ENCODE assay signal across 22 cellular contexts in genomic region chr3:28124882-28125281, GRCh38.
DNase-seq lines count a peak whose midpoint lies in the region; ATAC-seq, FAIRE-seq and TF ChIP-seq lines count a peak whose summit lies in the region.
"Had no signal": no experiment of that assay in that cellular context is flagged by ENCODE, and none has a peak within 500 bp of the region (broad histone marks: within the 10 kb centered on the region; RNA-seq: fewer than 3 reads in every experiment).

No MANE protein-coding gene starts in this region.

- TF ChIP-seq EP300 in H1 (IDR thresholded peaks at IDR 0.05; ENCODE audit: borderline replicate concordance in 1 of 2, low read depth in 2 of 2, low read length in 2 of 2): no peak

- no peak for TF ChIP-seq POLR2A in H1 (IDR thresholded peaks at IDR 0.05; ENCODE audit: control extremely low read depth in 1 of 2, low read depth in 2 of 2, low read length in 2 of 2)

- TF ChIP-seq CTCF in GM06990 (IDR thresholded peaks at IDR 0.05; ENCODE audit: insufficient read depth, low read length, poor library complexity, severe bottlenecking) (no peak), H1 (IDR thresholded peaks at IDR 0.05; ENCODE audit: control extremely low read depth in 1 of 3, insufficient read depth in 1 of 3, low read depth in 1 of 3, low read length in 3 of 3) (no peak)

- H3K4me3 Mint-ChIP-seq in activated T-helper 1 cell treated with anti-CD3 and anti-CD28 coated beads, Interleukin-12 subunit alpha, Interleukin-12 subunit beta, Interleukin-2, Interleukin-4 antibody, amounts not matched to agents 30 ng/mL and 10 ng/mL and 1 ng/mL, durations not matched to agents 14 hours and 24 hours and 36 hours: no peak overlapping the region
- H3K4me3 Mint-ChIP-seq: activated CD4-positive, alpha-beta T cell treated with anti-CD3 and anti-CD28 coated beads for 36 hours; activated naive CD4-positive, alpha-beta T cell treated with anti-CD3 and anti-CD28 coated beads, Interleukin-2, amount 50 U/mL, for 24 hours; activated T-cell treated with anti-CD3 and anti-CD28 coated beads, Interleukin-2, amount 50 U/mL, for 72 hours; CD4-positive, CD25-positive, alpha-beta regulatory T cell had no signal

- peaks cover 0 to 4% (median 1%) of the 10 kb centered on the region in 4 experiments; a peak in 1 of 7 replicates for H3K4me1 ChIP-seq in H1 (replicated peaks in 1 of 4; ENCODE audit: control insufficient read depth in 3 of 4, insufficient read depth in 4 of 4, low read length in 3 of 4)
- H3K4me1 ChIP-seq: ascending aorta, suprapubic skin had no signal

- FAIRE-seq in H1 (lab: Jason Lieb, UNC): no peak
- FAIRE-seq: HTR-8/SVneo, TTC549, urothelium cell line had no signal

- H3K36me3 ChIP-seq in GM06990 (ENCODE audit: control insufficient read depth, insufficient read depth, low read length) (no peaks in the 10 kb centered on the region), H1 (ENCODE audit: control insufficient read depth in 2 of 4, insufficient read depth in 4 of 4, low read length in 3 of 4) (no peaks in the 10 kb centered on the region)
- H3K36me3 ChIP-seq: ascending aorta, neutrophil, suprapubic skin had no signal

- no peak overlapping the region for H3K18ac ChIP-seq in H1 (ENCODE audit: extremely low read depth, low read length)

- H4K91ac ChIP-seq in H1 (replicated peaks; ENCODE audit: insufficient read length, low read length): no peak overlapping the region

- no peaks in the 10 kb centered on the region for H3K23me2 ChIP-seq in H1 (ENCODE audit: low read depth, low read length)

- H3K4me3 ChIP-seq in GM06990 (replicated peaks; ENCODE audit: low read depth, low read length) (no peak overlapping the region), H1 (ENCODE audit: extremely low read depth in 1 of 4, insufficient read depth in 2 of 4, low read depth in 3 of 4, low read length in 4 of 4) (no peak overlapping the region)
- H3K4me3 ChIP-seq: ascending aorta, suprapubic skin had no signal

- no peak overlapping the region for H3K9ac ChIP-seq in H1 (replicated peaks in 1 of 4; ENCODE audit: extremely low read depth in 1 of 4, low read depth in 3 of 4, low read length in 3 of 4)
- H3K9ac ChIP-seq: KMS-11 had no signal

- no peak overlapping the region for H3K14ac ChIP-seq in H1 (ENCODE audit: insufficient read length)

- no peak overlapping the region for H2BK5ac ChIP-seq in H1 (ENCODE audit: low read depth, low read length)

- peak; percentile 62 for DNase-seq in GM06990 (ENCODE audit: extremely low read depth, insufficient read length)
- DNase-seq in H1 (ENCODE audit: low read depth in 1 of 2, low spot score in 2 of 2): no peak
- no peak for DNase-seq in activated T-helper 1 cell treated with anti-CD3 and anti-CD28 coated beads, Interleukin-12 subunit alpha, Interleukin-12 subunit beta, Interleukin-2, Interleukin-4 antibody, amounts not matched to agents 30 ng/mL and 10 ng/mL and 1 ng/mL, durations not matched to agents 14 hours and 24 hours and 36 hours (ENCODE audit: low spot score)
- no peak for DNase-seq in NCI-H1417 (lab: John Stamatoyannopoulos, UW)
- no peak for DNase-seq in activated T-cell treated with anti-CD3 and anti-CD28 coated beads for 4 hours
- DNase-seq: activated CD4-positive, alpha-beta T cell treated with anti-CD3 and anti-CD28 coated beads for 36 hours; activated T-cell treated with anti-CD3 and anti-CD28 coated beads, Interleukin-2, amount 50 U/mL, for 72 hours; CD4-positive, CD25-positive, alpha-beta regulatory T cell; central memory CD4-positive, alpha-beta T cell; NCI-H1694 treated with DMSO at 0.1 percent for 48 hours; SIG-M5 had no signal

- no peaks in the 10 kb centered on the region for H4K20me1 ChIP-seq in H1 (replicated peaks in 1 of 2; ENCODE audit: control insufficient read depth in 1 of 2, insufficient read depth in 2 of 2, low read length in 2 of 2)

- H3K27ac Mint-ChIP-seq in activated T-helper 1 cell treated with anti-CD3 and anti-CD28 coated beads, Interleukin-12 subunit alpha, Interleukin-12 subunit beta, Interleukin-2, Interleukin-4 antibody, amounts not matched to agents 30 ng/mL and 10 ng/mL and 1 ng/mL, durations not matched to agents 14 hours and 24 hours and 36 hours: no peak overlapping the region
- H3K27ac Mint-ChIP-seq: activated CD4-positive, alpha-beta T cell treated with anti-CD3 and anti-CD28 coated beads for 36 hours; activated naive CD4-positive, alpha-beta T cell treated with anti-CD3 and anti-CD28 coated beads, Interleukin-2, amount 50 U/mL, for 24 hours; activated T-cell treated with anti-CD3 and anti-CD28 coated beads, Interleukin-2, amount 50 U/mL, for 72 hours; CD4-positive, CD25-positive, alpha-beta regulatory T cell had no signal

- ATAC-seq in GM18868 (IDR thresholded peaks at IDR 0.05; ENCODE audit: unreplicated experiment) (peak; percentile 73), HG02763 (IDR thresholded peaks at IDR 0.05; ENCODE audit: unreplicated experiment) (peak; percentile 52), GM21576 (IDR thresholded peaks at IDR 0.05; ENCODE audit: unreplicated experiment) (no peak)
- ATAC-seq: activated CD4-positive, alpha-beta T cell treated with anti-CD3 and anti-CD28 coated beads for 36 hours; activated T-cell treated with anti-CD3 and anti-CD28 coated beads, Interleukin-2, amount 50 U/mL, for 72 hours had no signal

- WGBS in H1 (ENCODE audit: extremely low coverage in 1 of 2, insufficient coverage in 1 of 2, insufficient read length in 1 of 2, insufficient replicate concordance in 2 of 2, low coverage in 1 of 2, low lambda C conversion rate in 2 of 2, missing lambda C conversion rate in 1 of 2), 2 experiments: 93% methylated on average over 3 of the region's 3 CpGs; no CpG with 5 or more reads in 1 of the 2 experiments

- no peak overlapping the region for H2BK15ac ChIP-seq in H1 (ENCODE audit: low read length)

- H3K4me1 Mint-ChIP-seq in activated T-helper 1 cell treated with anti-CD3 and anti-CD28 coated beads, Interleukin-12 subunit alpha, Interleukin-12 subunit beta, Interleukin-2, Interleukin-4 antibody, amounts not matched to agents 30 ng/mL and 10 ng/mL and 1 ng/mL, durations not matched to agents 14 hours and 24 hours and 36 hours (ENCODE audit: low read depth): no peaks in the 10 kb centered on the region
- H3K4me1 Mint-ChIP-seq: activated CD4-positive, alpha-beta T cell treated with anti-CD3 and anti-CD28 coated beads for 36 hours; CD4-positive, CD25-positive, alpha-beta regulatory T cell had no signal

- CTCF ChIA-PET in H1 (lab: Charles Lee; ENCODE audit: partially characterized antibody): interaction anchor here (0.8 kb wide), 1 partner anchor 13 kb away, joined by 3 read pairs; no protein-coding TSS in a partner anchor

- no peaks in the 10 kb centered on the region for H3K79me1 ChIP-seq in H1 (ENCODE audit: low read depth, low read length)

- H3K27ac ChIP-seq in H1 (ENCODE audit: low read depth, low read length): no peak overlapping the region
- H3K27ac ChIP-seq: ascending aorta, KMS-11, neutrophil, suprapubic skin had no signal

- no peak overlapping the region for H2AK5ac ChIP-seq in H1 (ENCODE audit: low read depth, low read length)

- H3K27me3 ChIP-seq in GM06990 (replicated peaks; ENCODE audit: control insufficient read depth, insufficient read depth, low read length): no peaks in the 10 kb centered on the region
- no peaks in the 10 kb centered on the region for H3K27me3 ChIP-seq in H1 (replicated peaks in 1 of 4; ENCODE audit: control insufficient read depth in 3 of 4, extremely low read depth in 1 of 4, insufficient read depth in 3 of 4, low read length in 3 of 4)
- H3K27me3 ChIP-seq: ascending aorta, neutrophil, suprapubic skin had no signal

- no peak overlapping the region for H2BK12ac ChIP-seq in H1 (ENCODE audit: low read depth, low read length)

- no peaks in the 10 kb centered on the region for H3K79me2 ChIP-seq in H1 (ENCODE audit: control insufficient read depth in 1 of 2, insufficient read depth in 2 of 2, low read length in 2 of 2)

- no peak for TF ChIP-seq RAD21 in H1 (IDR thresholded peaks at IDR 0.05 in 1 of 2, conservative IDR thresholded peaks at IDR 0.05 in 1 of 2; ENCODE audit: low read depth in 2 of 2, low read length in 2 of 2)

- no peak overlapping the region for H3K4me2 ChIP-seq in H1 (ENCODE audit: insufficient read depth in 1 of 2, low read depth in 2 of 2, low read length in 2 of 2)
- H3K4me2 ChIP-seq: KMS-11 had no signal

- POLR2A ChIA-PET in H1 (lab: Charles Lee; ENCODE audit: partially characterized antibody): no interaction called here

- H2BK120ac ChIP-seq in H1 (replicated peaks; ENCODE audit: low read depth, low read length): no peak overlapping the region

- no peaks in the 10 kb centered on the region for H3K9me3 ChIP-seq in H1 (ENCODE audit: insufficient read depth in 2 of 2, low read depth in 1 of 2, low read length in 1 of 2)
- H3K9me3 ChIP-seq: ascending aorta, neutrophil, suprapubic skin had no signal

- H3K23ac ChIP-seq in H1 (ENCODE audit: insufficient read length): no peak overlapping the region

- no peaks in the 10 kb centered on the region for H3K9me3 Mint-ChIP-seq in activated T-helper 1 cell treated with anti-CD3 and anti-CD28 coated beads, Interleukin-12 subunit alpha, Interleukin-12 subunit beta, Interleukin-2, Interleukin-4 antibody, amounts not matched to agents 30 ng/mL and 10 ng/mL and 1 ng/mL, durations not matched to agents 14 hours and 24 hours and 36 hours
- H3K9me3 Mint-ChIP-seq: activated naive CD4-positive, alpha-beta T cell treated with anti-CD3 and anti-CD28 coated beads, Interleukin-2, amount 50 U/mL, for 24 hours; activated T-cell treated with anti-CD3 and anti-CD28 coated beads, Interleukin-2, amount 50 U/mL, for 72 hours; CD4-positive, CD25-positive, alpha-beta regulatory T cell had no signal

- no peak overlapping the region for H3K4ac ChIP-seq in H1 (replicated peaks; ENCODE audit: insufficient read length, low read depth, low read length)

- H3K36me3 Mint-ChIP-seq in activated T-helper 1 cell treated with anti-CD3 and anti-CD28 coated beads, Interleukin-12 subunit alpha, Interleukin-12 subunit beta, Interleukin-2, Interleukin-4 antibody, amounts not matched to agents 30 ng/mL and 10 ng/mL and 1 ng/mL, durations not matched to agents 14 hours and 24 hours and 36 hours (ENCODE audit: low read depth): no peaks in the 10 kb centered on the region
- H3K36me3 Mint-ChIP-seq: activated naive CD4-positive, alpha-beta T cell treated with anti-CD3 and anti-CD28 coated beads, Interleukin-2, amount 50 U/mL, for 24 hours; CD4-positive, CD25-positive, alpha-beta regulatory T cell had no signal

- peak overlapping the region; percentile 48; the same call in 1 of the 2 replicates for H2AFZ ChIP-seq in H1 (ENCODE audit: low read length)

- no peak overlapping the region for H3K56ac ChIP-seq in H1 (replicated peaks; ENCODE audit: insufficient read length, low read depth, low read length)

- H3K27me3 Mint-ChIP-seq in activated T-helper 1 cell treated with anti-CD3 and anti-CD28 coated beads, Interleukin-12 subunit alpha, Interleukin-12 subunit beta, Interleukin-2, Interleukin-4 antibody, amounts not matched to agents 30 ng/mL and 10 ng/mL and 1 ng/mL, durations not matched to agents 14 hours and 24 hours and 36 hours (ENCODE audit: insufficient read depth): no peaks in the 10 kb centered on the region
- H3K27me3 Mint-ChIP-seq: activated naive CD4-positive, alpha-beta T cell treated with anti-CD3 and anti-CD28 coated beads, Interleukin-2, amount 50 U/mL, for 24 hours; CD4-positive, CD25-positive, alpha-beta regulatory T cell had no signal

- H2BK20ac ChIP-seq in H1 (ENCODE audit: low read length): no peak overlapping the region

- H4K8ac ChIP-seq in H1 (ENCODE audit: extremely low read depth, insufficient read depth, low read length): no peak overlapping the region

- intact Hi-C loops in activated T-helper 1 cell treated with anti-CD3 and anti-CD28 coated beads, Interleukin-12 subunit alpha, Interleukin-12 subunit beta, Interleukin-2, Interleukin-4 antibody, amounts not matched to agents 30 ng/mL and 10 ng/mL and 1 ng/mL, durations not matched to agents 14 hours and 24 hours and 36 hours (cut with micrococcal nuclease): no loop called here

- H4K5ac ChIP-seq in H1 (ENCODE audit: insufficient read length, low read depth, low read length): no peak overlapping the region
